In genomic region chr3:177611781-177612389, GRCh38 we compare ENCODE assay signal across 22 cellular contexts.
DNase-seq lines count a peak whose midpoint lies in the region; ATAC-seq, FAIRE-seq and TF ChIP-seq lines count a peak whose summit lies in the region.
"Had no signal": no experiment of that assay in that cellular context is flagged by ENCODE, and none has a peak within 500 bp of the region (broad histone marks: within the 10 kb centered on the region; RNA-seq: fewer than 3 reads in every experiment).

No MANE protein-coding gene starts in this region.

- DNase-seq in DND-41 (no peak), WTC11 (ENCODE audit: low spot score) (no peak), mesothelial cell of epicardium (ENCODE audit: low spot score in 2 of 2, unreplicated experiment in 2 of 2) (no peak), SHP77 treated with DMSO at 0.1 percent for 48 hours (lab: John Stamatoyannopoulos, UW) (no peak), GM12892 (ENCODE audit: insufficient read length) (no peak), RWPE1 (ENCODE audit: low spot score) (no peak)
- DNase-seq in activated CD4-positive, CD25-positive, alpha-beta regulatory T cell (lab: John Stamatoyannopoulos, UW), result no peak
- DNase-seq: activated CD8-positive, alpha-beta memory T cell treated with anti-CD3 and anti-CD28 coated beads, Interleukin-2, amount 10 ng/mL, durations not matched to agents 7 days and 5 days; aorta; CD4-positive, CD25-positive, alpha-beta regulatory T cell; heart left ventricle; immature natural killer cell; KG1; left lung; NCI-H1930; retina; spleen; stimulated activated naive CD4-positive, alpha-beta T cell treated with Interleukin-2 at 50 U/mL for 16 hours; tibial artery had no signal

- TF ChIP-seq CTCF in DND-41 (IDR thresholded peaks at IDR 0.05; ENCODE audit: borderline replicate concordance, extremely low read depth, low read length, poor library complexity, severe bottlenecking), result no peak
- no peak for TF ChIP-seq CTCF in WTC11 (IDR thresholded peaks at IDR 0.05)
- TF ChIP-seq CTCF in mesothelial cell of epicardium (IDR thresholded peaks at IDR 0.05; ENCODE audit: unreplicated experiment), result no peak
- no peak for TF ChIP-seq CTCF in RWPE1 (conservative IDR thresholded peaks at IDR 0.05; ENCODE audit: low read depth)

- peaks cover 73% of the 10 kb centered on the region for H3K4me1 Mint-ChIP-seq in WTC11
- H3K4me1 Mint-ChIP-seq in mesothelial cell of epicardium, result peaks cover 60% of the 10 kb centered on the region

- CTCF ChIA-PET in WTC11 (lab: Charles Lee), result interaction anchor here (0.8 to 1.0 kb wide), 3 partner anchors 166 to 393 kb away, joined by 3 to 5 read pairs (median 4); no protein-coding TSS in a partner anchor
- CTCF ChIA-PET in RWPE1 (lab: Yijun Ruan, JAX), result interaction anchor here (0.6 to 0.7 kb wide), 4 partner anchors 57 to 1904 kb away, joined by 3 to 7 read pairs (median 4); no protein-coding TSS in a partner anchor

- peaks cover 16% of the 10 kb centered on the region for H3K4me1 ChIP-seq in DND-41 (ENCODE audit: insufficient read depth, low read length)
- H3K4me1 ChIP-seq in HUES48 (ENCODE audit: control insufficient read depth, insufficient read depth, low read length), result peaks cover 39% of the 10 kb centered on the region

- H3K9me3 ChIP-seq in DND-41 (ENCODE audit: insufficient read depth, low read length, severe bottlenecking) (no peaks in the 10 kb centered on the region), HUES48 (ENCODE audit: control insufficient read depth, insufficient read depth, low read length) (no peaks in the 10 kb centered on the region)
- H3K9me3 ChIP-seq: HAP-1, left lung, spleen, tibial artery had no signal

- ATAC-seq in DND-41 (ENCODE audit: insufficient read depth, low read depth) (no peak), WTC11 (peak; percentile 21; the same call in 1 of the 2 replicates)
- ATAC-seq: activated CD8-positive, alpha-beta memory T cell treated with anti-CD3 and anti-CD28 coated beads, Interleukin-2, amount 10 ng/mL, durations not matched to agents 7 days and 5 days; left lung had no signal

- H3K27ac ChIP-seq in DND-41 (ENCODE audit: low read length), result 0 out of 2 replicates have a peak overlapping the region, but pooled peaks have one; percentile 3
- peak overlapping the region; percentile 80 for H3K27ac ChIP-seq in HUES48 (ENCODE audit: low read depth, low read length)
- H3K27ac ChIP-seq in RWPE1, result no peak overlapping the region
- H3K27ac ChIP-seq: left lung, spleen, tibial artery had no signal

- H3K36me3 Mint-ChIP-seq in WTC11, result peaks cover 5% of the 10 kb centered on the region; the same call in 1 of the 2 replicates
- peaks cover 2% of the 10 kb centered on the region for H3K36me3 Mint-ChIP-seq in mesothelial cell of epicardium
- H3K36me3 Mint-ChIP-seq: activated naive CD4-positive, alpha-beta T cell treated with anti-CD3 and anti-CD28 coated beads, Interleukin-2, amount 50 U/mL, for 24 hours; CD4-positive, CD25-positive, alpha-beta regulatory T cell had no signal

- H3K4me3 ChIP-seq in DND-41 (ENCODE audit: low read depth in 1 of 2, low read length in 2 of 2), result no peak overlapping the region
- H3K4me3 ChIP-seq in HUES48 (ENCODE audit: low read depth, low read length), result no peak overlapping the region
- H3K4me3 ChIP-seq: HAP-1, heart left ventricle, left lung, spleen, tibial artery had no signal

- no peak overlapping the region for H2AFZ ChIP-seq in DND-41 (ENCODE audit: low read depth, low read length)

- H3K9me3 Mint-ChIP-seq in WTC11 (peaks cover 5% of the 10 kb centered on the region), mesothelial cell of epicardium (peaks cover 4% of the 10 kb centered on the region)
- H3K9me3 Mint-ChIP-seq: activated naive CD4-positive, alpha-beta T cell treated with anti-CD3 and anti-CD28 coated beads, Interleukin-2, amount 50 U/mL, for 24 hours; immature natural killer cell had no signal

- H3K36me3 ChIP-seq in DND-41 (ENCODE audit: insufficient read depth, low read length), result no peaks in the 10 kb centered on the region
- H3K36me3 ChIP-seq in HUES48 (ENCODE audit: control insufficient read depth, insufficient read depth, low read length), result no peaks in the 10 kb centered on the region
- H3K36me3 ChIP-seq: HAP-1, heart left ventricle, left lung, spleen, tibial artery had no signal

- H3K4me3 Mint-ChIP-seq in WTC11 (peak overlapping the region; percentile 6; the same call in 1 of the 2 replicates), mesothelial cell of epicardium (no peak overlapping the region)
- H3K4me3 Mint-ChIP-seq: activated CD8-positive, alpha-beta memory T cell treated with anti-CD3 and anti-CD28 coated beads, Interleukin-2, amount 10 ng/mL, durations not matched to agents 7 days and 5 days; activated naive CD4-positive, alpha-beta T cell treated with anti-CD3 and anti-CD28 coated beads, Interleukin-2, amount 50 U/mL, for 24 hours; CD4-positive, CD25-positive, alpha-beta regulatory T cell; immature natural killer cell had no signal

- no peaks in the 10 kb centered on the region for H3K79me2 ChIP-seq in DND-41 (ENCODE audit: insufficient read depth, low read length)

- H3K27me3 ChIP-seq in DND-41 (ENCODE audit: insufficient read depth, low read length, poor library complexity) (no peaks in the 10 kb centered on the region), HUES48 (ENCODE audit: control insufficient read depth, insufficient read depth, low read length) (no peaks in the 10 kb centered on the region)
- H3K27me3 ChIP-seq: heart left ventricle, left lung, spleen, tibial artery had no signal

- TF ChIP-seq POLR2A in GM12892 (IDR thresholded peaks at IDR 0.05; ENCODE audit: low read depth, low read length), result no peak

- H3K27me3 Mint-ChIP-seq in WTC11 (ENCODE audit: low read depth) (no peaks in the 10 kb centered on the region; the same call in 1 of the 2 replicates), mesothelial cell of epicardium (ENCODE audit: low read depth) (no peaks in the 10 kb centered on the region)
- H3K27me3 Mint-ChIP-seq: activated CD8-positive, alpha-beta memory T cell treated with anti-CD3 and anti-CD28 coated beads, Interleukin-2, amount 10 ng/mL, durations not matched to agents 7 days and 5 days; activated naive CD4-positive, alpha-beta T cell treated with anti-CD3 and anti-CD28 coated beads, Interleukin-2, amount 50 U/mL, for 24 hours had no signal

- no peak overlapping the region for H3K4me2 ChIP-seq in DND-41 (ENCODE audit: insufficient read depth, low read length)

- no peaks in the 10 kb centered on the region for H4K20me1 ChIP-seq in DND-41 (ENCODE audit: insufficient read depth, low read length)

- H3K27ac Mint-ChIP-seq in WTC11 (peak overlapping the region; percentile 95), mesothelial cell of epicardium (peak overlapping the region; percentile 74)
- H3K27ac Mint-ChIP-seq: activated CD8-positive, alpha-beta memory T cell treated with anti-CD3 and anti-CD28 coated beads, Interleukin-2, amount 10 ng/mL, durations not matched to agents 7 days and 5 days; activated naive CD4-positive, alpha-beta T cell treated with anti-CD3 and anti-CD28 coated beads, Interleukin-2, amount 50 U/mL, for 24 hours; immature natural killer cell had no signal

- no peak overlapping the region for H3K9ac ChIP-seq in DND-41 (ENCODE audit: low read depth, low read length)
- no peak overlapping the region for H3K9ac ChIP-seq in HUES48 (ENCODE audit: low read depth, low read length)

- POLR2A ChIA-PET in WTC11 (lab: Charles Lee) (no interaction called here), RWPE1 (lab: Yijun Ruan, JAX; ENCODE audit: low non-redundant PET) (no interaction called here)

- FAIRE-seq in GM12892 (lab: Jason Lieb, UNC), result no peak

TF ChIP-seq in WTC11, 78 proteins besides CTCF, POLR2A, EP300 and RAD21:
- TF ChIP-seq NR3C1 (CRISPR knock-in tag; conservative IDR thresholded peaks at IDR 0.05; ENCODE audit: low read depth) (no peak), ZNF281 (CRISPR knock-in tag; IDR thresholded peaks at IDR 0.05) (no peak), FOXJ3 (CRISPR knock-in tag; IDR thresholded peaks at IDR 0.05; ENCODE audit: borderline replicate concordance) (no peak), ZNF425 (CRISPR knock-in tag; conservative IDR thresholded peaks at IDR 0.05) (no peak)
